1 cellular context compared by ENCODE assay signal in genomic region chr12:106519587-106519986, GRCh38.
A peak's percentile ranks its signal among the peaks of the same experiment; 100 is the strongest.
TF ChIP-seq lines count a peak whose summit lies in the region.

No MANE protein-coding gene starts in this region.

TF ChIP-seq in SK-N-SH, 30 proteins besides CTCF, POLR2A, EP300 and RAD21 (continued from another document):
- no peak for TF ChIP-seq IRF3 (IDR thresholded peaks at IDR 0.05; ENCODE audit: low read depth, low read length)
- 0 out of 2 replicates have a peak, but pooled peaks have one; percentile 14 for TF ChIP-seq RXRA (IDR thresholded peaks at IDR 0.05; ENCODE audit: borderline replicate concordance, low read depth)
- no peak for TF ChIP-seq USF2 (IDR thresholded peaks at IDR 0.05; ENCODE audit: borderline replicate concordance, low read depth, low read length)
- no peak for TF ChIP-seq ZBTB33 (IDR thresholded peaks at IDR 0.05; ENCODE audit: borderline replicate concordance, low read depth)
- 0 out of 2 replicates have a peak, but pooled peaks have one; percentile 17 for TF ChIP-seq REST (IDR thresholded peaks at IDR 0.05; ENCODE audit: low read depth, low read length)
- no peak for TF ChIP-seq MEF2A (IDR thresholded peaks at IDR 0.05; ENCODE audit: borderline replicate concordance, low read depth)
